Comparison of ENCODE assay signal across 2 cellular contexts in the genomic region with DNA sequence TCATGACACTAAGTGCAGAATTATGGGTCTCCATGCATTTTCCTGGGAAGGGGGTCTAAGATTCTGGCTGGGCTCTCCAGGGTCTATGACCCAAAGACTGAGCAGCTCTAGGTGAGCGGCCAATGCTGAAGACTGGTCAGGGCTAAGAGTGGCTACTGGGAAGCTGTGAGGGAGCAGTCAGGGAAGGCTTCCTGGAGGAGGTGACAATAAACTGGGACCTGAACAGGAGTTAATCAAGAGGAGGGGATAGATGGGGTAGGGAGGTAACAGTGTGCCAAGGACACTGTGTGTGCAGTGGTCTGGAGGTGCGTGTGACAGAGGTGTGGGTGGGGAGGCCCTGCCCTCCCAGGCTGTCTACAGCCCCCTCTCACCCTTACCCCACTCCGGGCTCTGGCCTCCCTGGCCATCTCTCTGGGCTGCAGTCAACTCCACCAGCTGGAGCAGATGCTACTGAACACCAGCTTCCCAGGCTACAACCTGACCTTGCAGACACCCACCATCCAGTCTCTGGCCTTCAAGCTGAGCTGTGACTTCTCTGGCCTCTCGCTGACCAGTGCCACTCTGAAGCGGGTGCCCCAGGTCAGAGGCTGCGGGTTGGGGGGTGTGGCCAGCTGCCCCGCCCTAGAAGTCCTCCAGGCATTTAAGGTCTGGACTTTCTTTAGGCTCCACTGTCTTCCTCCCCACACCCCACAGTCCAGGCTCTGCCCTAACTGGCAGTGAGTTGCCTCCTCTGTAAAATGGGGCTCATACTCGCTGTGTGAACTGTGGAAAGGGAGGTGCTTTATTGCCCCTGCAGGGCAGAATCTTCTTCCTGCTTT.
TF ChIP-seq lines count a peak whose summit lies in the region.

No MANE protein-coding gene starts in this region.

TF ChIP-seq in IMR-90, 13 proteins besides CTCF, POLR2A, EP300 and RAD21:
- TF ChIP-seq RFX5 (IDR thresholded peaks at IDR 0.05; ENCODE audit: low read depth, low read length): no peak
- TF ChIP-seq, protein P1, sequence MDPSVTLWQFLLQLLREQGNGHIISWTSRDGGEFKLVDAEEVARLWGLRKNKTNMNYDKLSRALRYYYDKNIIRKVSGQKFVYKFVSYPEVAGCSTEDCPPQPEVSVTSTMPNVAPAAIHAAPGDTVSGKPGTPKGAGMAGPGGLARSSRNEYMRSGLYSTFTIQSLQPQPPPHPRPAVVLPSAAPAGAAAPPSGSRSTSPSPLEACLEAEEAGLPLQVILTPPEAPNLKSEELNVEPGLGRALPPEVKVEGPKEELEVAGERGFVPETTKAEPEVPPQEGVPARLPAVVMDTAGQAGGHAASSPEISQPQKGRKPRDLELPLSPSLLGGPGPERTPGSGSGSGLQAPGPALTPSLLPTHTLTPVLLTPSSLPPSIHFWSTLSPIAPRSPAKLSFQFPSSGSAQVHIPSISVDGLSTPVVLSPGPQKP (IDR thresholded peaks at IDR 0.05; ENCODE audit: borderline replicate concordance, low read depth, low read length): no peak

TF ChIP-seq in SK-N-SH, 30 proteins besides CTCF, POLR2A, EP300 and RAD21:
- TF ChIP-seq GATA2 (CRISPR knock-in tag; IDR thresholded peaks at IDR 0.05) (no peak), CHD2 (IDR thresholded peaks at IDR 0.05; ENCODE audit: low read length, partially characterized antibody) (no peak), YY1 (IDR thresholded peaks at IDR 0.05; ENCODE audit: low read depth) (no peak), TEAD4 (IDR thresholded peaks at IDR 0.05; ENCODE audit: borderline replicate concordance, insufficient read depth) (no peak)
TF ChIP-seq in SK-N-SH: peak in this region for 0.
